Comparison of ENCODE assay signal across 9 cellular contexts in the genomic region with DNA sequence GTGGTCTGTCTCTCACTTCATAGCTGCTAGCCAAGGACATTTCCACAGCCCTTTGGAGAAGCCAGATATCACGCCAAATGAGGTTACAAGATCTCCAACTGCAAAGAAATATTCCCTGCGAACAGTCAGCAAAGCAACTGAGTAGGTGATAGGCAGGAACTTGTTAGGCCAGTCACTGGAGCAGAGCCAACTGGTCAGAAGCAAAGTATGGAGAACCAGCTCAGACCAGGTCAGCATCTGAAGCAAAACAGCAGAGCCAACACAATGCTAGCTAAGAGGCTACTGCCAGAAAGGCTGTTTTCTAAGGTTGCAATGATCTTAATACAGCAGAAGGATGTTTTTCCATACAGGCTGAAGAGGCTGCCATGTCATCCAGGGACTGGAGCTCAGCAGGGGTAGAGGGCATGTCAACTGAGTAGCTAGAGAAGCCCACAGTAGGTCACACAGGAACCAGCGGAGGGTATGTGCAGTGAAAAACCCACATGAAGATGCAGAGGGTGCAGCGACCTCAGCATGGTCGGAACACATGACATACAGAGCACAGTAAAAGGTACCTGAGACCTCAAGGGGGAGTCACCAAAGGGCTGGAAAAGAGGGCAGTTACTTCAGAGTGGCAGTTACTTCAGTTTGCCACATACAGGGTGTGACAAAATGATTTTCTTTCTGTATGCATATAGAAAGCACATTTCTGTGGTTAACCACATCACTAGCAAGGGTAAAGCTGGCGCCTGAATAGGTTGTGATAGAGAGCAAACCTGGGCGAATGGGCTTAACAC. TPM values are rescaled to one million over a fixed set of nuclear protein-coding genes. Genes with fewer than 3 reads are reported as not detected.
DNase-seq lines count a peak whose midpoint lies in the region; ATAC-seq and TF ChIP-seq lines count a peak whose summit lies in the region.
"Had no signal": no experiment of that assay in that cellular context is flagged by ENCODE, and none has a peak within 500 bp of the region (broad histone marks: within the 10 kb centered on the region; RNA-seq: fewer than 3 reads in every experiment).

No MANE protein-coding gene starts in this region.

- no peaks in the 10 kb centered on the region for H3K36me3 ChIP-seq in right lobe of liver

- ATAC-seq in right lobe of liver, result peak; percentile 20 to 48 (median 33)
- ATAC-seq in GM18517 (IDR thresholded peaks at IDR 0.05; ENCODE audit: unreplicated experiment), result no peak
- no peak for ATAC-seq in HG02623 (IDR thresholded peaks at IDR 0.05; ENCODE audit: unreplicated experiment)

- no peak overlapping the region for H3K27ac ChIP-seq in right lobe of liver

- intact Hi-C loops in MCF 10A (cut with micrococcal nuclease) (loop anchor here (10.0 kb wide), 1 partner anchor 666 kb away; no protein-coding TSS in a partner anchor), right lobe of liver (cut with DNase I) (no loop called here)

- peaks cover 5% of the 10 kb centered on the region for H3K36me3 Mint-ChIP-seq in MCF 10A (ENCODE audit: insufficient read depth, unreplicated experiment)

- DNase-seq in T47D (ENCODE audit: low read depth in 1 of 2, low spot score in 1 of 2) (peak; percentile 42 to 70), MCF 10A (ENCODE audit: unreplicated experiment) (no peak), right lobe of liver (no peak), ureter (ENCODE audit: low spot score) (peak; percentile 70), germinal center (ENCODE audit: low spot score) (no peak)
- peak; percentile 81 for DNase-seq in activated CD8-positive, alpha-beta memory T cell treated with anti-CD3 and anti-CD28 coated beads for 24 hours
- DNase-seq: aorta had no signal

- CTCF ChIA-PET in MCF 10A (lab: Yijun Ruan, JAX), result interaction anchor here (0.6 to 4.3 kb wide), 12 partner anchors 7 to 439 kb away, joined by 3 to 35 read pairs (median 4); no protein-coding TSS in a partner anchor

- no peaks in the 10 kb centered on the region for H3K9me3 ChIP-seq in right lobe of liver

- POLR2A ChIA-PET in MCF 10A (lab: Yijun Ruan, JAX), result interaction anchor here (1.2 kb wide), 1 partner anchor 137 kb away, joined by 3 read pairs; no protein-coding TSS in a partner anchor

- H3K4me1 Mint-ChIP-seq in MCF 10A (ENCODE audit: insufficient read depth, unreplicated experiment), result no peaks in the 10 kb centered on the region

- H3K27ac Mint-ChIP-seq in MCF 10A (ENCODE audit: low read depth, unreplicated experiment), result no peak overlapping the region

- WGBS in right lobe of liver (ENCODE audit: insufficient coverage, low coverage, low lambda C conversion rate, missing lambda C conversion rate), result 69% methylated on average over 7 of the region's 7 CpGs

- no TSS peak for BruUV-seq in MCF 10A (replicated peaks; lab: Mats Ljungman, UMichigan)

- no peak for TF ChIP-seq CTCF in MCF 10A (IDR thresholded peaks at IDR 0.05; ENCODE audit: unreplicated experiment)
- no peak for TF ChIP-seq CTCF in right lobe of liver (IDR thresholded peaks at IDR 0.05)

- no peaks in the 10 kb centered on the region for H3K27me3 Mint-ChIP-seq in MCF 10A (ENCODE audit: insufficient read depth, unreplicated experiment)

- no peak overlapping the region for H3K4me3 Mint-ChIP-seq in MCF 10A (ENCODE audit: unreplicated experiment)

- TF ChIP-seq POLR2A in right lobe of liver (IDR thresholded peaks at IDR 0.05), result no peak

- no peaks in the 10 kb centered on the region for H3K9me3 Mint-ChIP-seq in MCF 10A (ENCODE audit: unreplicated experiment)

- H3K4me1 ChIP-seq in right lobe of liver, result peaks cover 0 to 1% (median under 1%) of the 10 kb centered on the region in 4 donors

- no peaks in the 10 kb centered on the region for H3K27me3 ChIP-seq in right lobe of liver

- in situ Hi-C loops in T47D (cut with HindIII; ENCODE audit: low pct_unique_long_range_greater_than_20kb, low sequenced_read_pairs), result no loop called here

- no peak overlapping the region for H3K4me3 ChIP-seq in right lobe of liver

RNA-seq across cellular contexts. Expression of gene SEC31B, which starts 8.9 kb away (rescaled TPM):
- 10.6 and 14.0 TPM in 2 replicates for total RNA-seq in MCF 10A (2022)
- total RNA-seq in right lobe of liver, result 1 to 10 TPM; 2.4 to 9.1 (median 4.7) TPM
- total RNA-seq in ureter, result 16.0 TPM

RNA-seq across cellular contexts. Expression of gene NDUFB8, which starts 18.9 kb away (rescaled TPM):
- total RNA-seq in MCF 10A (2022) (194 and 197 TPM in 2 replicates), right lobe of liver (100 to 1,000 TPM in 3 of 6 experiments, 10 to 100 TPM in 3; 93.6 to 125 (median 99.3) TPM), ureter (152 TPM)

RNA-seq across cellular contexts. Expression of gene HIF1AN, which starts 25.0 kb away (rescaled TPM):
- total RNA-seq in MCF 10A (2022), result 40.1 and 41.0 TPM in 2 replicates
- 10 to 100 TPM in 3 of 6 experiments, 1 to 10 TPM in 3; 4.5 to 13.9 (median 11.3) TPM for total RNA-seq in right lobe of liver
- 50.6 TPM for total RNA-seq in ureter

RNA-seq across cellular contexts. Expression of gene WNT8B, which starts 47.9 kb away (rescaled TPM):
- total RNA-seq in MCF 10A (2022) (not detected in 2 replicates), right lobe of liver (under 1 TPM in 1 of 6 experiments, not detected in 5; 0.19 TPM), ureter (0.99 TPM)
- total RNA-seq: aorta had no signal

Comparison
In these comparisons a context has a peak if more than half of its experiments do, and no peak if none do; other contexts are left out.
1. DNase-seq: peak in T47D (2 of 2), activated CD8-positive, alpha-beta memory T cell treated with anti-CD3 and anti-CD28 coated beads for 24 hours (single experiment) and ureter (single experiment); none in MCF 10A (single experiment), right lobe of liver (0 of 3) and germinal center (single experiment).
2. ATAC-seq: peak in right lobe of liver (4 of 4); none in GM18517 (single experiment) and HG02623 (single experiment).